In the genomic region with DNA sequence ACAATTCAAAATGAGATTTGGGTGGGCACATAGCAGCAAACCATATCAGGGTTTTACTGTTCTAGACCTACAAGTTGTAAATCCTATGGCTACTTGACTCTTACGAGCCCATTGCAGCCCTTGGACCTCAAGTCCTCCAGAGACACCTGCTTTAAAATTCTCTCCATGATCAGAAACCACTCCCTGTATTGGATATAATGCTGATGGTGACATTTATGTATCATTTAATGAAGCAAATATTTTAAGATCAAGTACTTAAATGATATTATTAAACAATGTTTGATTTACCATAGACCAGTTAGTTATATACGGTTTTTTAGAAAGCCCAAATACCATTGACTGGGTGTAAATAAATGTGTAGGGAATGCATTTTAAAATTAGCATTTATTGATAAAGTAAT, we compare ENCODE assay signal across 13 cellular contexts. TPM values are rescaled to one million over a fixed set of nuclear protein-coding genes. Genes with fewer than 3 reads are reported as not detected.
"Had no signal": no experiment of that assay in that cellular context is flagged by ENCODE, and none has a peak within 500 bp of the region (broad histone marks: within the 10 kb centered on the region; RNA-seq: fewer than 3 reads in every experiment).

No MANE protein-coding gene starts in this region.

- H3K27ac ChIP-seq: HL-60, KMS-11 had no signal

- H3K9me3 ChIP-seq: HAP-1 had no signal

- H3K4me1 ChIP-seq: HAP-1 had no signal

- DNase-seq: H7, HFFc6, Karpas-422, KBM-7 had no signal

- H3K9ac ChIP-seq: KMS-11 had no signal

- H3K36me3 ChIP-seq: HAP-1 had no signal

- H3K4me2 ChIP-seq: GM23338, KMS-11 had no signal

- FAIRE-seq: H1 had no signal

- H3K4me3 ChIP-seq: GM23338, HAP-1 had no signal

- ATAC-seq: GM23338, HCT116 had no signal

RNA-seq across cellular contexts. Expression of a gene that starts 24.2 kb away (rescaled TPM):
- total RNA-seq: H1 had no signal

RNA-seq across cellular contexts. Expression of a gene that starts 24.9 kb away (rescaled TPM):
- total RNA-seq: GM23338, H1, H7, HFFc6, HT1080, LHCN-M2 had no signal
- polyA plus RNA-seq: GM23338, H1, IgD-negative memory B cell had no signal

RNA-seq across cellular contexts. Expression of a gene that starts 28.8 kb away (rescaled TPM):
- total RNA-seq: HFFc6 had no signal
- polyA plus RNA-seq: IgD-negative memory B cell had no signal
